ENCODE assay signal across 1 cellular context in the genomic region with DNA sequence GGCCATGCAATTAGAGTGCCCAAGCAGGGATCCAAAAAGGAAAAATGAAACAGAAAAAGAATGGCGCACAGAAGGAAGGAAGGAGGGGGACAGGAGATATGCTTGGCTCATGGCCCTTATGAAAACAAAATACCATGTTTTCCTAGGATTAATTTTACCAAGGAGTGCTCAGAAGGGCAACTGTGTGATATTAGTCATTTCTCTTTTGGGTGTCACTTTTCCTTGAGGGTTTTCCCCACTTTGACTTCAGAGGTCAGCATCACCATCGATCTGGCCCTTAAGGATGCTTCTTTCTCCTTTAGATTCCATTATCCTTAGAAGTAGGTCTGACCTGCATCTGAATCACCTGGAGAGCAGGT.
TF ChIP-seq lines count a peak whose summit lies in the region.

No MANE protein-coding gene starts in this region.

TF ChIP-seq in GM23338, 12 proteins besides CTCF, POLR2A, EP300 and RAD21 (continued from another document):
- TF ChIP-seq NANOG (IDR thresholded peaks at IDR 0.05; ENCODE audit: borderline replicate concordance) (no peak), JUNB (IDR thresholded peaks at IDR 0.05; ENCODE audit: unreplicated experiment) (no peak)
